Comparison of ENCODE assay signal across 8 cellular contexts in the genomic region with DNA sequence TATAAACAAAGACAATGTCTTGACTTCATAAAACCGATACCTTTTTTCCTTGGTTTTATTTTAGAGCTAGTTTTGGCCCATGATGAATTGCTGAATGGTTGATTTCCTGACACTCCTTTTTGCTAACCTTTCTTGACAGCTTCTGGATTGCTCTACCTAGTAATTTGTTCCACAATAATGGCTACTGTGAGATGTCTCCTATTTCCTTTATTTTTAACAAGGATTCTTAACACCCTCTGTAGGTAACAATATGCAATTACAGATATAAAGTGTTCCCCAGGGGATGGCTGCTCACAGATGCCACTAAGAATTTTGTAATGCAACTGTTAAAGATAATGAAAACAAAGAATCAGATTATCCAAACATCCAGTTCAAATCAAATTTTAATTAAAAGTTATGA.
A peak's percentile ranks its signal among the peaks of the same experiment; 100 is the strongest.
DNase-seq lines count a peak whose midpoint lies in the region; ATAC-seq and TF ChIP-seq lines count a peak whose summit lies in the region.

No MANE protein-coding gene starts in this region.

- ATAC-seq in GM18907 (IDR thresholded peaks at IDR 0.05; ENCODE audit: unreplicated experiment) (peak; percentile 79), GM18519 (IDR thresholded peaks at IDR 0.05; ENCODE audit: low FRiP score, unreplicated experiment) (no peak), HG02642 (IDR thresholded peaks at IDR 0.05; ENCODE audit: poor library complexity, unreplicated experiment) (no peak)

- H3K36me3 ChIP-seq in BJ (ENCODE audit: control insufficient read depth, insufficient read depth, low read length) = no peaks in the 10 kb centered on the region

- peaks cover 1% of the 10 kb centered on the region; the same call in 1 of the 2 replicates for H3K27me3 ChIP-seq in BJ (ENCODE audit: control insufficient read depth, insufficient read depth, low read length)

- peak; percentile 4 for DNase-seq in BJ (ENCODE audit: low read depth)
- peak; percentile 42 for DNase-seq in RPMI7951 (ENCODE audit: low read depth)
- DNase-seq in fibroblast of the aortic adventitia (ENCODE audit: low read depth) = peak; percentile 49
- DNase-seq in renal cortical epithelial cell (ENCODE audit: low read depth) = peak; percentile 57

- TF ChIP-seq CTCF in BJ (IDR thresholded peaks at IDR 0.05; ENCODE audit: insufficient read depth, low read depth, low read length) (peak; percentile 48), LNCAP (IDR thresholded peaks at IDR 0.05) (peak; percentile 53), fibroblast of the aortic adventitia (IDR thresholded peaks at IDR 0.05; ENCODE audit: insufficient read depth, low read length) (peak; percentile 45)

- no peak overlapping the region for H3K4me3 ChIP-seq in BJ (ENCODE audit: low read depth, low read length)
- no peak overlapping the region for H3K4me3 ChIP-seq in fibroblast of the aortic adventitia (ENCODE audit: low read depth, low read length)

- POLR2A ChIA-PET in BJ (lab: Charles Lee) = no interaction called here

- CTCF ChIA-PET in BJ (lab: Yijun Ruan, JAX) = interaction anchor here (0.6 to 3.2 kb wide), 13 partner anchors 10 to 713 kb away, joined by 3 to 14 read pairs (median 3); no protein-coding TSS in a partner anchor

Comparison
In these comparisons a context has a peak if more than half of its experiments do, and no peak if none do; other contexts are left out.
1. DNase-seq: peak in every context shown above with its lines; median percentile 57 in renal cortical epithelial cell; 49 in fibroblast of the aortic adventitia; 42 in RPMI7951; 4 in BJ.